16 cellular contexts compared by ENCODE assay signal in the genomic region with DNA sequence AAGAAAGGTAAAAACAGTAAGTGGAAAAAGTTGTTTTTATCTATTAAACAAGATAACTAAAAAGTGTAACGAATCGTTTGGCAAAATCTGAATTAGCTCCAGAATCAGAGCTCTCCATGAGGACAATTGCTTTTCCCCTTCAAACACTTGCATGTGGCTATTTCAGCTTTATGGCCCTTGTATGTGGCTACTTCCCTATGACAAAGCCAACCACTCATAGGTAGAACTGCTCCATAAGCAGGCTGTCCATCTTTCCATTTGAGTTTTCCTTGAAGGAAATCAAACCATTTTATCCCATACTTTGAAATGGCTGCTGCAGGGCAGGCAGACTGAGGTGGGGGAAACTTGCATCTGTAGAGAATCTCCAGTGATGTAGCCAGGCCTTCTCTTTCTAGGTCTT.
"Had no signal": no experiment of that assay in that cellular context is flagged by ENCODE, and none has a peak within 500 bp of the region (broad histone marks: within the 10 kb centered on the region; RNA-seq: fewer than 3 reads in every experiment).

No MANE protein-coding gene starts in this region.

- H3K27ac ChIP-seq: hepatocyte, right atrium auricular region, suprapubic skin, thyroid gland had no signal

- H3K36me3 Mint-ChIP-seq: naive thymus-derived CD8-positive, alpha-beta T cell; type B pancreatic cell had no signal

- H3K4me2 ChIP-seq: hepatocyte had no signal

- H3K9me3 Mint-ChIP-seq: naive thymus-derived CD8-positive, alpha-beta T cell; neural crest cell; type B pancreatic cell had no signal

- H3K27me3 ChIP-seq: hepatocyte, right atrium auricular region, suprapubic skin, thyroid gland had no signal

- H3K36me3 ChIP-seq: right atrium auricular region, suprapubic skin, thyroid gland had no signal

- ATAC-seq: left cardiac atrium; naive thymus-derived CD8-positive, alpha-beta T cell; stimulated activated naive CD8-positive, alpha-beta T cell treated with anti-CD3 and anti-CD28 coated beads, Interleukin-15, Interleukin-2, amounts not matched to agents 100 U/mL and 50 U/mL, for 24 hours had no signal

- H3K9me3 ChIP-seq: right atrium auricular region, suprapubic skin, thyroid gland had no signal

- H3K4me3 ChIP-seq: hepatocyte, right atrium auricular region, suprapubic skin, thyroid gland had no signal

- H2AFZ ChIP-seq: hepatocyte had no signal

- H3K4me3 Mint-ChIP-seq: naive thymus-derived CD8-positive, alpha-beta T cell; neural crest cell; type B pancreatic cell had no signal

- DNase-seq: effector CD4-positive, alpha-beta T cell; foreskin melanocyte; head of caudate nucleus; kidney; left cardiac atrium; mammary epithelial cell; naive thymus-derived CD8-positive, alpha-beta T cell; small intestine; stimulated activated CD4-positive, alpha-beta T cell treated with anti-CD3 and anti-CD28 coated beads, Interleukin-2, amount 100 ng/mL, for 48 hours; stimulated activated naive CD8-positive, alpha-beta T cell treated with anti-CD3 and anti-CD28 coated beads, Interleukin-15, Interleukin-2, amounts not matched to agents 100 U/mL and 50 U/mL, for 24 hours; thyroid gland had no signal

- H3K79me2 ChIP-seq: hepatocyte had no signal

- H3K4me1 ChIP-seq: suprapubic skin, thyroid gland had no signal

- H3K27ac Mint-ChIP-seq: naive thymus-derived CD8-positive, alpha-beta T cell; type B pancreatic cell had no signal

- H3K27me3 Mint-ChIP-seq: type B pancreatic cell had no signal
